ENCODE assay signal across 21 cellular contexts in genomic region chr6:41642960-41643898, GRCh38. TPM values are rescaled to one million over a fixed set of nuclear protein-coding genes. Genes with fewer than 3 reads are reported as not detected.
DNase-seq lines count a peak whose midpoint lies in the region; ATAC-seq, FAIRE-seq and TF ChIP-seq lines count a peak whose summit lies in the region.
"Had no signal": no experiment of that assay in that cellular context is flagged by ENCODE, and none has a peak within 500 bp of the region (broad histone marks: within the 10 kb centered on the region; RNA-seq: fewer than 3 reads in every experiment).

No MANE protein-coding gene starts in this region.

- peak; percentile 20 for DNase-seq in MG63
- DNase-seq in K562 (ENCODE audit: extremely low read depth in 1 of 4, low spot score in 3 of 4): no peak
- DNase-seq in sciatic nerve (ENCODE audit: low spot score): peak; percentile 26
- DNase-seq in KBM-7: no peak
- no peak for DNase-seq in NCI-H2029 (lab: John Stamatoyannopoulos, UW)
- DNase-seq: activated CD4-positive, alpha-beta T cell treated with anti-CD3 and anti-CD28 coated beads, Interleukin-2, amount 50 U/mL, for 4 hours; adrenal gland; foreskin melanocyte; hippocampal formation; MM.1S; naive B cell; NCI-H2227 treated with DMSO at 0.1 percent for 48 hours; PC-9; stimulated activated CD4-positive, alpha-beta T cell treated with anti-CD3 and anti-CD28 coated beads, Interleukin-2, amount 100 ng/mL, for 24 hours; stimulated activated naive CD4-positive, alpha-beta T cell; T-helper 2 cell; thyroid gland had no signal

- H3K36me3 ChIP-seq in MG63 (no peaks in the 10 kb centered on the region), K562 (ENCODE audit: control insufficient read depth, insufficient read depth, low read length) (no peaks in the 10 kb centered on the region), liver (ENCODE audit: control insufficient read depth in 4 of 4, insufficient read depth in 3 of 4, low read depth in 1 of 4, low read length in 3 of 4) (no peaks in the 10 kb centered on the region)
- H3K36me3 ChIP-seq: adrenal gland, SJSA1, thyroid gland had no signal

- H3K9me3 ChIP-seq in MG63 (no peaks in the 10 kb centered on the region), K562 (replicated peaks; ENCODE audit: control insufficient read depth, insufficient read depth, low read depth, low read length) (no peaks in the 10 kb centered on the region), liver (ENCODE audit: control insufficient read depth in 4 of 4, low read length in 3 of 4) (no peaks in the 10 kb centered on the region)
- H3K9me3 ChIP-seq: adrenal gland, SJSA1, thyroid gland had no signal

- no peak overlapping the region for H3K27ac ChIP-seq in K562 (ENCODE audit: extremely low read depth, low read depth, low read length)
- no peak overlapping the region for H3K27ac ChIP-seq in liver (ENCODE audit: low read depth in 1 of 2, low read length in 2 of 2)
- H3K27ac ChIP-seq: adrenal gland, cardiac muscle cell, PC-9, SJSA1, thyroid gland had no signal

- no peak for TF ChIP-seq POLR2A in K562 (conservative IDR thresholded peaks at IDR 0.05)

- TF ChIP-seq CTCF in K562 (IDR thresholded peaks at IDR 0.05 in 2 of 3, conservative IDR thresholded peaks at IDR 0.05 in 1 of 3; ENCODE audit: insufficient read depth in 2 of 3, low read depth in 1 of 3, low read length in 3 of 3): no peak
- TF ChIP-seq CTCF in liver (IDR thresholded peaks at IDR 0.05; ENCODE audit: low read depth, low read length, missing input control): no peak

- FAIRE-seq in K562 (lab: Jason Lieb, UNC): no peak

- no peak overlapping the region for H3K4me2 ChIP-seq in K562 (ENCODE audit: insufficient read depth, low read length)
- H3K4me2 ChIP-seq: PC-9 had no signal

- CTCF ChIA-PET in K562 (lab: Yijun Ruan, JAX; ENCODE audit: low intra/inter-chr PET ratio): no interaction called here

- peaks cover 15% of the 10 kb centered on the region for H4K20me1 ChIP-seq in K562 (replicated peaks; ENCODE audit: control insufficient read depth, insufficient read depth, low read length)

- TF ChIP-seq RAD21 in K562 (CRISPR knock-in tag; conservative IDR thresholded peaks at IDR 0.05 in 1 of 2, IDR thresholded peaks at IDR 0.05 in 1 of 2) (no peak), liver (IDR thresholded peaks at IDR 0.05) (no peak)

- H3K4me1 ChIP-seq in K562 (replicated peaks in 1 of 2; ENCODE audit: control insufficient read depth in 2 of 2, insufficient read depth in 2 of 2, low read length in 2 of 2): peaks cover 0 to 6% of the 10 kb centered on the region in 2 experiments; a peak in 1 of 5 replicates
- peaks cover 0 to 11% (median 6%) of the 10 kb centered on the region in 4 donors for H3K4me1 ChIP-seq in liver (ENCODE audit: control insufficient read depth in 4 of 4, insufficient read depth in 4 of 4, low read length in 3 of 4)
- H3K4me1 ChIP-seq: SJSA1 had no signal

- ATAC-seq in K562 (peak; percentile 24; the same call in 2 of the 3 replicates), sciatic nerve (no peak), HG02981 (IDR thresholded peaks at IDR 0.05; ENCODE audit: unreplicated experiment) (no peak)

- no peak overlapping the region for H3K9ac ChIP-seq in K562 (ENCODE audit: insufficient read depth in 1 of 2, low read depth in 2 of 2, low read length in 2 of 2)
- H3K9ac ChIP-seq in liver (ENCODE audit: low read depth in 1 of 2, low read length in 2 of 2): no peak overlapping the region

- in situ Hi-C loops in K562 (cut with MboI): no loop called here
- in situ Hi-C loops in KBM-7 (cut with MboI; ENCODE audit: low pct_unique_long_range_greater_than_20kb, low sequenced_read_pairs): no loop called here

- H3K4me3 ChIP-seq in MG63 (no peak overlapping the region), K562 (no peak overlapping the region), liver (ENCODE audit: low read depth in 1 of 3, low read length in 3 of 3) (no peak overlapping the region)
- H3K4me3 ChIP-seq: adrenal gland, cardiac muscle cell, PC-9, SJSA1, thyroid gland had no signal

- intact Hi-C loops in K562 (cut with micrococcal nuclease) (no loop called here), sciatic nerve (cut with DNase I) (no loop called here)

- H3K9me1 ChIP-seq in K562 (ENCODE audit: control insufficient read depth, insufficient read depth, low read length): no peaks in the 10 kb centered on the region

- H3K27me3 ChIP-seq in MG63 (no peaks in the 10 kb centered on the region), K562 (ENCODE audit: control insufficient read depth in 2 of 2, insufficient read depth in 2 of 2, low read length in 2 of 2) (peaks cover 59 to 94% of the 10 kb centered on the region in 2 experiments), liver (ENCODE audit: control insufficient read depth in 4 of 4, insufficient read depth in 4 of 4, low read length in 3 of 4) (no peaks in the 10 kb centered on the region)
- H3K27me3 ChIP-seq: cardiac muscle cell, thyroid gland had no signal

- POLR2A ChIA-PET in K562 (lab: Yijun Ruan, JAX): interaction anchor here (0.7 to 0.8 kb wide), 3 partner anchors 12 to 258 kb away, joined by 3 to 4 read pairs (median 3); no protein-coding TSS in a partner anchor

- WGBS in K562 (ENCODE audit: insufficient coverage, low coverage, missing lambda C conversion rate): 2% methylated on average over 10 of the region's 10 CpGs
- WGBS in liver: 72% methylated on average over 10 of the region's 10 CpGs

- TF ChIP-seq EP300 in K562 (IDR thresholded peaks at IDR 0.05; ENCODE audit: low read length): no peak

- no peaks in the 10 kb centered on the region for H3K79me2 ChIP-seq in K562 (ENCODE audit: control insufficient read depth, insufficient read depth, low read length)

- no TSS peak for BruUV-seq in K562 (replicated peaks; lab: Mats Ljungman, UMichigan)

- no peak overlapping the region for H2AFZ ChIP-seq in K562 (ENCODE audit: low read depth, low read length)
- H2AFZ ChIP-seq: PC-9 had no signal

TF ChIP-seq in K562, 482 proteins besides CTCF, POLR2A, EP300 and RAD21 (continues in another document):
- TF ChIP-seq POLR3A (IDR thresholded peaks at IDR 0.05; ENCODE audit: borderline replicate concordance, extremely low read depth, insufficient read depth, insufficient read length) (no peak), PCBP1 (IDR thresholded peaks at IDR 0.05; ENCODE audit: low read depth, low read length, poor library complexity, severe bottlenecking) (no peak), MEF2D (tag; conservative IDR thresholded peaks at IDR 0.05; ENCODE audit: low read depth) (no peak), ZNF217 (CRISPR knock-in tag; IDR thresholded peaks at IDR 0.05) (no peak), ZNF280B (CRISPR knock-in tag; IDR thresholded peaks at IDR 0.05) (no peak)

TF ChIP-seq in liver, 16 proteins besides CTCF, POLR2A, EP300 and RAD21:
- TF ChIP-seq ATF3 (IDR thresholded peaks at IDR 0.05) (no peak), ZBTB33 (IDR thresholded peaks at IDR 0.05) (no peak), HNF4G (IDR thresholded peaks at IDR 0.05) (no peak), NR2F2 (IDR thresholded peaks at IDR 0.05) (peak; percentile 54)

RNA-seq across cellular contexts. Expression of gene MDFI, which starts 5.0 kb away (rescaled TPM):
- total RNA-seq in MG63 (2014; rRNA removed; shearing (Covaris generic); ENCODE audit: low replicate concordance): not detected in 2 replicates
- not detected in 2 replicates for total RNA-seq in K562 (2011; cell fraction: chromatin; rRNA removed; ENCODE audit: low replicate concordance)
- total RNA-seq in K562 (2011; cell fraction: nucleolus; rRNA removed): not detected in 2 replicates
- not detected in 2 replicates for total RNA-seq in K562 (2011; cell fraction: nucleoplasm; rRNA removed)
- total RNA-seq in K562 (2014; rRNA removed): not detected in 2 replicates
- total RNA-seq in K562 (2014; rRNA removed; fragmentation: Illumina TruSeq; extraction: Trizol): not detected in 2 replicates
- not detected in 2 replicates for total RNA-seq in K562 (2015; rRNA removed; fragmentation: Illumina TruSeq; extraction: Trizol)
- not detected in 2 replicates for total RNA-seq in K562 (2021)
- polyA plus RNA-seq in K562 (2011; rRNA removed): not detected in 2 replicates
- polyA plus RNA-seq in K562 (2011; cell fraction: cytosol; rRNA removed): not detected in 2 replicates
- not detected in 2 replicates for polyA plus RNA-seq in K562 (2011; cell fraction: nucleus; rRNA removed)
- polyA plus RNA-seq in K562 (2012): not detected in 2 replicates
- not detected in 2 replicates for polyA plus RNA-seq in K562 (2014; fragmentation: Illumina TruSeq; extraction: Trizol)
- not detected for polyA plus RNA-seq in K562 (2014; fragmentation: Nextera tagmentation; extraction: Ambion mirVana)
- polyA plus RNA-seq in K562 (2014; rRNA removed): not detected in 2 replicates
- not detected in 2 replicates for polyA minus RNA-seq in K562 (2011; rRNA and poly(A)+ RNA removed)
- not detected in 2 replicates for polyA minus RNA-seq in K562 (2011; cell fraction: cytosol; rRNA and poly(A)+ RNA removed)
- polyA minus RNA-seq in K562 (2011; cell fraction: nucleus; rRNA and poly(A)+ RNA removed): not detected in 2 replicates
- total RNA-seq in liver: 1 to 10 TPM in 1 of 2 donors, under 1 TPM in 1; 0.50 to 2.8 TPM
- polyA plus RNA-seq in liver: under 1 TPM in 1 of 2 donors, not detected in 1; 0.24 TPM
- 15.2 TPM for total RNA-seq in sciatic nerve
- total RNA-seq: SJSA1 had no signal

Comparison
In these comparisons a context has a peak if more than half of its experiments do, and no peak if none do; other contexts are left out.
1. DNase-seq: peak in MG63 (single experiment) and sciatic nerve (single experiment); none in K562 (0 of 4), KBM-7 (single experiment) and NCI-H2029 (single experiment).